ENCODE assay signal across 8 cellular contexts in genomic region chrX:55717521-55718497, GRCh38. TPM values are rescaled to one million over a fixed set of nuclear protein-coding genes. Genes with fewer than 3 reads are reported as not detected.
DNase-seq lines count a peak whose midpoint lies in the region; ATAC-seq and TF ChIP-seq lines count a peak whose summit lies in the region.

Gene RRAGB (plus strand): TSS chrX:55717749. CDS start chrX:55718328, 579 bp downstream.

- H4K8ac ChIP-seq in IMR-90 (ENCODE audit: low read depth in 2 of 2, low read length in 2 of 2) = peak within 1 kb of the TSS; percentile 63 to 88; a peak in 3 of 4 replicates

- no peaks in the 10 kb centered on the region for H4K20me1 ChIP-seq in IMR-90 (ENCODE audit: insufficient read depth, low read length)

- BruUV-seq in IMR-90 (replicated peaks; lab: Mats Ljungman, UMichigan) = no TSS peak

- ATAC-seq in GM21528 (IDR thresholded peaks at IDR 0.05; ENCODE audit: low FRiP score, unreplicated experiment) (peak; percentile 97), IMR-90 (ENCODE audit: low read depth) (peak; percentile 100)

- no peaks in the 10 kb centered on the region for H3K27me3 ChIP-seq in IMR-90 (ENCODE audit: control insufficient read depth, insufficient read depth, low read length)

- peak; percentile 92 for DNase-seq in DMS153 (lab: John Stamatoyannopoulos, UW)
- peak; percentile 91 for DNase-seq in IMR-90
- DNase-seq in OCI-M1 (lab: John Stamatoyannopoulos, UW) = peak; percentile 98
- peak; percentile 88 for DNase-seq in activated T-cell treated with anti-CD3 and anti-CD28 coated beads, Interleukin-2, amount 50 U/mL, for 1 hour
- peak; percentile 59 for DNase-seq in epithelial cell of proximal tubule (ENCODE audit: low read depth)
- peak; percentile 96 for DNase-seq in mucosa of gallbladder (ENCODE audit: low spot score)
- DNase-seq in stimulated activated CD8-positive, alpha-beta memory T cell treated with anti-CD3 and anti-CD28 coated beads, Interleukin-4, amount 100 ng/mL, for 4 hours (ENCODE audit: low read depth in 2 of 2, low spot score in 1 of 2) = peak; percentile 73 to 86

- TF ChIP-seq CTCF in IMR-90 (conservative IDR thresholded peaks at IDR 0.05; ENCODE audit: low read depth, low read length) (peak; percentile 41), epithelial cell of proximal tubule (conservative IDR thresholded peaks at IDR 0.05; ENCODE audit: low read depth, low read length) (peak; percentile 73)

- peaks cover 4% of the 10 kb centered on the region for H3K36me3 ChIP-seq in IMR-90 (ENCODE audit: control insufficient read depth, insufficient read depth, low read length)

- no peak within 1 kb of the TSS for H2BK20ac ChIP-seq in IMR-90 (ENCODE audit: low read depth, low read length)

- H3K4me1 ChIP-seq in IMR-90 (ENCODE audit: control insufficient read depth, insufficient read depth, low read length) = no peaks in the 10 kb centered on the region

- H2BK15ac ChIP-seq in IMR-90 (ENCODE audit: low read depth, low read length) = no peak within 1 kb of the TSS

- H3K4me3 ChIP-seq in IMR-90 (ENCODE audit: insufficient read depth, low read depth, low read length) (peak within 1 kb of the TSS; percentile 69), epithelial cell of proximal tubule (ENCODE audit: low read depth, low read length) (peak within 1 kb of the TSS; percentile 82)

- no peak within 1 kb of the TSS for H3K18ac ChIP-seq in IMR-90 (ENCODE audit: low read depth, low read length)

- H2AFZ ChIP-seq in IMR-90 (replicated peaks; ENCODE audit: low read length, poor library complexity) = peak within 1 kb of the TSS; percentile 91

- dilution Hi-C loops in IMR-90 (cut with HindIII; ENCODE audit: low sequenced_read_pairs, unreplicated experiment) = no loop called here

- peak within 1 kb of the TSS; percentile 40; the same call in 1 of the 2 replicates for H3K14ac ChIP-seq in IMR-90 (replicated peaks; ENCODE audit: low read depth, low read length)

- no peak for TF ChIP-seq RAD21 in IMR-90 (IDR thresholded peaks at IDR 0.05; ENCODE audit: low read length)

- in situ Hi-C loops in IMR-90 (cut with MboI; ENCODE audit: low sequenced_read_pairs) = loop anchor here (25.0 kb wide), 1 partner anchor 231 kb away; the partner anchor contains the start of gene USP51

- peak within 1 kb of the TSS; percentile 33 for H2AK9ac ChIP-seq in IMR-90 (replicated peaks; ENCODE audit: low read depth, low read length, poor library complexity)

- CTCF ChIA-PET in IMR-90 (lab: Yijun Ruan, JAX) = interaction anchor here (0.7 kb wide), 1 partner anchor 190 kb away, joined by 3 read pairs; no protein-coding TSS in a partner anchor

- 40% methylated on average over 8 of the region's 46 CpGs; no CpG with 5 or more reads in 1 of the 2 experiments for WGBS in IMR-90 (ENCODE audit: extremely low coverage in 2 of 2, insufficient read length in 1 of 2), 2 experiments

- no peaks in the 10 kb centered on the region for H3K9me1 ChIP-seq in IMR-90 (ENCODE audit: insufficient read depth, low read length)

- TF ChIP-seq POLR2A in IMR-90 (IDR thresholded peaks at IDR 0.05; ENCODE audit: low read depth, low read length) = no peak

- H2BK5ac ChIP-seq in IMR-90 (ENCODE audit: low read depth, low read length, poor library complexity, severe bottlenecking) = peak within 1 kb of the TSS; percentile 30

- H2BK120ac ChIP-seq in IMR-90 (ENCODE audit: low read depth, low read length) = no peak within 1 kb of the TSS

- no peak within 1 kb of the TSS for H2AK5ac ChIP-seq in IMR-90 (ENCODE audit: low read depth, low read length)

- no peak within 1 kb of the TSS for H4K91ac ChIP-seq in IMR-90 (ENCODE audit: insufficient read depth, low read depth, low read length)

- H3K56ac ChIP-seq in IMR-90 (ENCODE audit: extremely low read depth, insufficient read depth, low read length) = no peak within 1 kb of the TSS; the same call in 1 of the 2 replicates

- POLR2A ChIA-PET in IMR-90 (lab: Charles Lee; ENCODE audit: unreplicated experiment) = interaction anchor here (0.6 kb wide), 1 partner anchor 830 kb away, joined by 3 read pairs; no protein-coding TSS in a partner anchor

- peak within 1 kb of the TSS; percentile 44 for H3K27ac ChIP-seq in IMR-90 (ENCODE audit: insufficient read depth, low read length)

- H3K9me3 ChIP-seq in IMR-90 (ENCODE audit: control insufficient read depth, insufficient read depth, low read length) = no peaks in the 10 kb centered on the region

- peak within 1 kb of the TSS; percentile 61 for H3K9ac ChIP-seq in IMR-90 (ENCODE audit: low read depth, low read length)

- H3K23ac ChIP-seq in IMR-90 (ENCODE audit: low read depth, low read length) = peak within 1 kb of the TSS; percentile 56

- peak within 1 kb of the TSS; percentile 43 for H3K4me2 ChIP-seq in IMR-90 (ENCODE audit: low read depth, low read length)

- H4K5ac ChIP-seq in IMR-90 (ENCODE audit: low read depth, low read length) = peak within 1 kb of the TSS; percentile 46

- peak within 1 kb of the TSS; percentile 37 for H3K4ac ChIP-seq in IMR-90 (ENCODE audit: low read depth, low read length)

- H3K79me1 ChIP-seq in IMR-90 (ENCODE audit: low read depth in 1 of 2, low read length in 2 of 2) = peaks cover 3 to 5% of the 10 kb centered on the region in 2 experiments; a peak in 2 of 4 replicates

- intact Hi-C loops in IMR-90 (cut with micrococcal nuclease) = loop anchor here (1.0 to 5.0 kb wide), 2 partner anchors 583 to 844 kb away; partner anchors contain the start of gene UBQLN2

TF ChIP-seq in IMR-90, 13 proteins besides CTCF, POLR2A, EP300 and RAD21:
- TF ChIP-seq RCOR1 (IDR thresholded peaks at IDR 0.05; ENCODE audit: insufficient replicate concordance, low read length) = no peak
- peak; percentile 71; the same call in 1 of the 2 replicates for TF ChIP-seq FOS (IDR thresholded peaks at IDR 0.05; ENCODE audit: low read depth, low read length)
- peak; percentile 53; the same call in 1 of the 2 replicates for TF ChIP-seq MXI1 (IDR thresholded peaks at IDR 0.05; ENCODE audit: borderline replicate concordance, low read depth, low read length)
- TF ChIP-seq CHD1 (IDR thresholded peaks at IDR 0.05; ENCODE audit: low read depth, low read length) = no peak
- peak; percentile 66 for TF ChIP-seq BHLHE40 (IDR thresholded peaks at IDR 0.05; ENCODE audit: low read depth, low read length)
- TF ChIP-seq, protein P1, sequence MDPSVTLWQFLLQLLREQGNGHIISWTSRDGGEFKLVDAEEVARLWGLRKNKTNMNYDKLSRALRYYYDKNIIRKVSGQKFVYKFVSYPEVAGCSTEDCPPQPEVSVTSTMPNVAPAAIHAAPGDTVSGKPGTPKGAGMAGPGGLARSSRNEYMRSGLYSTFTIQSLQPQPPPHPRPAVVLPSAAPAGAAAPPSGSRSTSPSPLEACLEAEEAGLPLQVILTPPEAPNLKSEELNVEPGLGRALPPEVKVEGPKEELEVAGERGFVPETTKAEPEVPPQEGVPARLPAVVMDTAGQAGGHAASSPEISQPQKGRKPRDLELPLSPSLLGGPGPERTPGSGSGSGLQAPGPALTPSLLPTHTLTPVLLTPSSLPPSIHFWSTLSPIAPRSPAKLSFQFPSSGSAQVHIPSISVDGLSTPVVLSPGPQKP (IDR thresholded peaks at IDR 0.05; ENCODE audit: borderline replicate concordance, low read depth, low read length) = no peak
- TF ChIP-seq RFX5 (IDR thresholded peaks at IDR 0.05; ENCODE audit: low read depth, low read length) = no peak
- TF ChIP-seq CEBPB (IDR thresholded peaks at IDR 0.05; ENCODE audit: low read depth, low read length) = peak; percentile 96
- TF ChIP-seq MAZ (IDR thresholded peaks at IDR 0.05; ENCODE audit: borderline replicate concordance, low read depth, low read length) = peak; percentile 78
- TF ChIP-seq, protein P2, sequence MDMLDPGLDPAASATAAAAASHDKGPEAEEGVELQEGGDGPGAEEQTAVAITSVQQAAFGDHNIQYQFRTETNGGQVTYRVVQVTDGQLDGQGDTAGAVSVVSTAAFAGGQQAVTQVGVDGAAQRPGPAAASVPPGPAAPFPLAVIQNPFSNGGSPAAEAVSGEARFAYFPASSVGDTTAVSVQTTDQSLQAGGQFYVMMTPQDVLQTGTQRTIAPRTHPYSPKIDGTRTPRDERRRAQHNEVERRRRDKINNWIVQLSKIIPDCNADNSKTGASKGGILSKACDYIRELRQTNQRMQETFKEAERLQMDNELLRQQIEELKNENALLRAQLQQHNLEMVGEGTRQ (IDR thresholded peaks at IDR 0.05; ENCODE audit: low read depth, low read length) = peak; percentile 99
- TF ChIP-seq MAFK (IDR thresholded peaks at IDR 0.05; ENCODE audit: low read depth, low read length) = no peak
- 0 out of 2 replicates have a peak, but pooled peaks have one; percentile 12 for TF ChIP-seq SMC3 (IDR thresholded peaks at IDR 0.05; ENCODE audit: low read depth, low read length)
TF ChIP-seq in IMR-90: peak in this region for 7.

RNA-seq across cellular contexts. Expression of gene RRAGB, which starts in this region (rescaled TPM):
- total RNA-seq in IMR-90 (2012; rRNA removed) = 9.1 and 17.2 TPM in 2 replicates
- polyA plus RNA-seq in IMR-90 (2012; rRNA removed) = 14.6 and 15.1 TPM in 2 replicates
- polyA plus RNA-seq in IMR-90 (2012; cell fraction: cytosol; rRNA removed) = 3.5 and 4.0 TPM in 2 replicates
- 10.1 and 55.3 TPM in 2 replicates for polyA plus RNA-seq in IMR-90 (2012; cell fraction: nucleus; rRNA removed; ENCODE audit: low replicate concordance)
- 5.1 and 6.2 TPM in 2 replicates for total RNA-seq in epithelial cell of proximal tubule
- total RNA-seq in mucosa of gallbladder = 19.8 TPM

Comparison
In these comparisons a context has a peak if more than half of its experiments do, and no peak if none do; other contexts are left out.
1. Peak in every context shown above with its lines: DNase-seq, ATAC-seq, H3K4me3 ChIP-seq and H3K27ac ChIP-seq.